ENCODE assay signal across 10 cellular contexts in genomic region chr11:47393163-47394049, GRCh38. TPM values are rescaled to one million over a fixed set of nuclear protein-coding genes. Genes with fewer than 3 reads are reported as not detected.
DNase-seq lines count a peak whose midpoint lies in the region; ATAC-seq and TF ChIP-seq lines count a peak whose summit lies in the region.
"Had no signal": no experiment of that assay in that cellular context is flagged by ENCODE, and none has a peak within 500 bp of the region (broad histone marks: within the 10 kb centered on the region; RNA-seq: fewer than 3 reads in every experiment).

No MANE protein-coding gene starts in this region.

- no peak overlapping the region for H3K27ac ChIP-seq in CD4-positive, CD25-positive, alpha-beta regulatory T cell (ENCODE audit: insufficient read depth, low read length, poor library complexity, severe bottlenecking)
- H3K27ac ChIP-seq in dorsolateral prefrontal cortex: peak overlapping the region in 51 of 59 donors; percentile 8 to 91 (median 81)

- peak overlapping the region; percentile 63 to 89 (median 87) for H3K27ac Mint-ChIP-seq in CD4-positive, CD25-positive, alpha-beta regulatory T cell
- H3K27ac Mint-ChIP-seq in naive thymus-derived CD8-positive, alpha-beta T cell: peak overlapping the region; percentile 80 to 96 (median 94)

- H3K4me1 Mint-ChIP-seq in CD4-positive, CD25-positive, alpha-beta regulatory T cell: peaks cover 0 to 79% (median 18%) of the 10 kb centered on the region in 4 donors
- peaks cover 24 to 87% (median 71%) of the 10 kb centered on the region in 4 donors for H3K4me1 Mint-ChIP-seq in naive thymus-derived CD8-positive, alpha-beta T cell

- no peak overlapping the region for H3K4me3 ChIP-seq in CD4-positive, CD25-positive, alpha-beta regulatory T cell (ENCODE audit: low read depth, low read length)
- H3K4me3 ChIP-seq in dorsolateral prefrontal cortex: peak overlapping the region in 8 of 59 donors; percentile 1 to 35 (median 18)

- POLR2A ChIA-PET in naive thymus-derived CD8-positive, alpha-beta T cell (lab: Charles Lee): interaction anchor here (0.6 to 11.0 kb wide), 12 partner anchors 8 to 1273 kb away, joined by 3 to 147 read pairs (median 4); partner anchors contain the start of genes DDB2, MADD, NUP160 and SLC39A13

- H3K27me3 Mint-ChIP-seq in CD4-positive, CD25-positive, alpha-beta regulatory T cell: no peaks in the 10 kb centered on the region
- no peaks in the 10 kb centered on the region for H3K27me3 Mint-ChIP-seq in naive thymus-derived CD8-positive, alpha-beta T cell

- no peaks in the 10 kb centered on the region for H3K36me3 Mint-ChIP-seq in CD4-positive, CD25-positive, alpha-beta regulatory T cell
- H3K36me3 Mint-ChIP-seq in naive thymus-derived CD8-positive, alpha-beta T cell: no peaks in the 10 kb centered on the region

- H3K27me3 ChIP-seq in CD4-positive, CD25-positive, alpha-beta regulatory T cell (ENCODE audit: control insufficient read depth, insufficient read depth, low read length): no peaks in the 10 kb centered on the region
- no peaks in the 10 kb centered on the region for H3K27me3 ChIP-seq in dorsolateral prefrontal cortex

- H3K9me3 ChIP-seq in CD4-positive, CD25-positive, alpha-beta regulatory T cell (ENCODE audit: control insufficient read depth in 2 of 2, low read length in 2 of 2): no peaks in the 10 kb centered on the region

- H3K4me3 Mint-ChIP-seq in CD4-positive, CD25-positive, alpha-beta regulatory T cell: peak overlapping the region in 2 of 4 donors; percentile 81 to 88
- H3K4me3 Mint-ChIP-seq in naive thymus-derived CD8-positive, alpha-beta T cell: peak overlapping the region in 8 of 10 donors; percentile 63 to 85 (median 74)

- ATAC-seq in CD4-positive, CD25-positive, alpha-beta regulatory T cell (ENCODE audit: low read depth in 2 of 2): no peak
- no peak for ATAC-seq in naive thymus-derived CD8-positive, alpha-beta T cell
- ATAC-seq in GM19397 (IDR thresholded peaks at IDR 0.05; ENCODE audit: unreplicated experiment): no peak

- no peaks in the 10 kb centered on the region for H3K9me3 Mint-ChIP-seq in CD4-positive, CD25-positive, alpha-beta regulatory T cell
- no peaks in the 10 kb centered on the region for H3K9me3 Mint-ChIP-seq in naive thymus-derived CD8-positive, alpha-beta T cell

- DNase-seq in CD4-positive, CD25-positive, alpha-beta regulatory T cell: no peak
- DNase-seq in NOMO-1 treated with dmso at 0.1 percent for 144 hours (lab: John Stamatoyannopoulos, UW; ENCODE audit: unreplicated experiment) (peak; percentile 69), dorsolateral prefrontal cortex (no peak), NK-92 (lab: John Stamatoyannopoulos, UW; ENCODE audit: unreplicated experiment) (no peak), GOT3 (lab: John Stamatoyannopoulos, UW) (no peak)
- DNase-seq in naive thymus-derived CD8-positive, alpha-beta T cell: no peak
- DNase-seq in stimulated activated CD4-positive, alpha-beta T cell treated with anti-CD3 and anti-CD28 coated beads, Interleukin-2, amount 100 ng/mL, for 48 hours: no peak

- TF ChIP-seq CTCF in dorsolateral prefrontal cortex (IDR thresholded peaks at IDR 0.05 in 54 of 56, conservative IDR thresholded peaks at IDR 0.05 in 2 of 56; ENCODE audit: low read depth in 1 of 56, partially characterized antibody in 56 of 56): no peak

- intact Hi-C loops in dorsolateral prefrontal cortex (cut with DNase I): no loop called here

- no peaks in the 10 kb centered on the region for H3K36me3 ChIP-seq in CD4-positive, CD25-positive, alpha-beta regulatory T cell (ENCODE audit: control insufficient read depth, insufficient read depth, low read length)

- H3K4me1 ChIP-seq in CD4-positive, CD25-positive, alpha-beta regulatory T cell (ENCODE audit: control insufficient read depth, insufficient read depth, low read length, poor library complexity, severe bottlenecking): peaks cover 44% of the 10 kb centered on the region

RNA-seq across cellular contexts. Expression of gene SLC39A13, which starts 15.0 kb away (rescaled TPM):
- 30.4 TPM for total RNA-seq in CD4-positive, CD25-positive, alpha-beta regulatory T cell
- 10 to 100 TPM; 21.9 to 32.8 (median 23.3) TPM for polyA plus RNA-seq in CD4-positive, CD25-positive, alpha-beta regulatory T cell
- 10 to 100 TPM; 29.5 to 62.3 (median 39.7) TPM for total RNA-seq in dorsolateral prefrontal cortex
- total RNA-seq in naive thymus-derived CD8-positive, alpha-beta T cell: 10 to 100 TPM; 63.2 to 63.9 TPM
- 10 to 100 TPM; 23.8 to 41.9 (median 24.4) TPM for polyA plus RNA-seq in naive thymus-derived CD8-positive, alpha-beta T cell

RNA-seq across cellular contexts. Expression of gene SPI1, which starts 15.1 kb away (rescaled TPM):
- 0.57 TPM for total RNA-seq in CD4-positive, CD25-positive, alpha-beta regulatory T cell
- polyA plus RNA-seq in CD4-positive, CD25-positive, alpha-beta regulatory T cell: under 1 TPM in 2 of 4 donors, not detected in 2; 0.13 to 0.41 TPM
- total RNA-seq in dorsolateral prefrontal cortex: 10 to 100 TPM in 76 of 120 experiments, 1 to 10 TPM in 44; 2.1 to 44.5 (median 11.4) TPM
- 1 to 10 TPM; 3.4 to 4.7 TPM for total RNA-seq in naive thymus-derived CD8-positive, alpha-beta T cell
- polyA plus RNA-seq in naive thymus-derived CD8-positive, alpha-beta T cell: not detected
- total RNA-seq: T-helper 1 cell treated with Interleukin-12 subunit alpha and Interleukin-12 subunit beta and Interleukin-4 antibody, amounts not matched to agents 30 ng/mL and 1 ng/mL, for 36 hours had no signal

RNA-seq across cellular contexts. Expression of gene PSMC3, which starts 32.8 kb away (rescaled TPM):
- 58.9 TPM for total RNA-seq in CD4-positive, CD25-positive, alpha-beta regulatory T cell
- polyA plus RNA-seq in CD4-positive, CD25-positive, alpha-beta regulatory T cell: 100 to 1,000 TPM; 102 to 153 (median 120) TPM
- total RNA-seq in dorsolateral prefrontal cortex: 100 to 1,000 TPM in 90 of 120 experiments, 10 to 100 TPM in 30; 65.6 to 166 (median 113) TPM
- total RNA-seq in naive thymus-derived CD8-positive, alpha-beta T cell: 10 to 100 TPM; 58.4 to 60.0 TPM
- 100 to 1,000 TPM in 1 of 3 donors, 10 to 100 TPM in 2; 91.5 to 106 (median 94.0) TPM for polyA plus RNA-seq in naive thymus-derived CD8-positive, alpha-beta T cell

RNA-seq across cellular contexts. Expression of gene MYBPC3, which starts 40.9 kb away (rescaled TPM):
- total RNA-seq in CD4-positive, CD25-positive, alpha-beta regulatory T cell: not detected
- polyA plus RNA-seq in CD4-positive, CD25-positive, alpha-beta regulatory T cell: not detected
- under 1 TPM in 37 of 120 experiments, not detected in 83; 0.08 to 0.36 (median 0.15) TPM for total RNA-seq in dorsolateral prefrontal cortex
- total RNA-seq in naive thymus-derived CD8-positive, alpha-beta T cell: under 1 TPM in 1 of 2 experiments, not detected in 1; 0.16 TPM
- not detected for polyA plus RNA-seq in naive thymus-derived CD8-positive, alpha-beta T cell
- total RNA-seq: lower leg skin; T-helper 1 cell treated with Interleukin-12 subunit alpha and Interleukin-12 subunit beta and Interleukin-4 antibody, amounts not matched to agents 30 ng/mL and 1 ng/mL, for 36 hours had no signal

RNA-seq across cellular contexts. Expression of gene RAPSN, which starts 55.5 kb away (rescaled TPM):
- total RNA-seq in CD4-positive, CD25-positive, alpha-beta regulatory T cell: 1.7 TPM
- not detected for polyA plus RNA-seq in CD4-positive, CD25-positive, alpha-beta regulatory T cell
- 1 to 10 TPM in 5 of 120 experiments, under 1 TPM in 44, not detected in 71; 0.26 to 2.1 (median 0.56) TPM for total RNA-seq in dorsolateral prefrontal cortex
- 1 to 10 TPM; 1.3 to 1.5 TPM for total RNA-seq in naive thymus-derived CD8-positive, alpha-beta T cell
- not detected for polyA plus RNA-seq in naive thymus-derived CD8-positive, alpha-beta T cell
